10 cellular contexts compared by ENCODE assay signal in the genomic region with DNA sequence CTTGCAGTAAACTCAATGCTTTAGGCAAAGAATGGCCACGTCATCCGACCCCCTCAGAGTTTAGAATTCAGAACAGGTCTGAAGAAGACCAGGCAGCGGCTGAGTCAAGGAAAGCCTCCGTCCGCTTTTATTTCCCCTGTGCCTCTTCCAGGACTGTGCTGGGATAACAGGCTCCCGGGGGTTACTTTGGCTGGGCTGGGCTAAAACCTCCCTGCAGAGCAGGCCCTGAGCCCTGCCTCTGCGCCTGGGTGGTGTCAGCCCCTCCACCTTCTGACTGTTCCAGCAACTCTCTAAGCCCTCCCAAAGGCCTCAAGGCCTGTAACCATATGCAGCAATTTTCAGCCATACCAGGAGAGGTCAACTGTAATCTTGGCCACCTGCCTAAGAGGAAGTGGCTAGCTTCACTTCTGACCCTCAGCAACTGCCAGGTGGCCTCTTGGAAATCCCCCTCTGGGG.
DNase-seq lines count a peak whose midpoint lies in the region; ATAC-seq and TF ChIP-seq lines count a peak whose summit lies in the region.
"Had no signal": no experiment of that assay in that cellular context is flagged by ENCODE, and none has a peak within 500 bp of the region (broad histone marks: within the 10 kb centered on the region; RNA-seq: fewer than 3 reads in every experiment).

No MANE protein-coding gene starts in this region.

- H3K36me3 Mint-ChIP-seq in type B pancreatic cell = no peaks in the 10 kb centered on the region

- H3K27me3 Mint-ChIP-seq in type B pancreatic cell = no peaks in the 10 kb centered on the region

- TF ChIP-seq CTCF in choroid plexus epithelial cell (conservative IDR thresholded peaks at IDR 0.05; ENCODE audit: low read depth, low read length) = no peak
- TF ChIP-seq CTCF in type B pancreatic cell (conservative IDR thresholded peaks at IDR 0.05) = no peak

- DNase-seq in SKM-1 treated with dmso at 0.1 percent for 144 hours (lab: John Stamatoyannopoulos, UW; ENCODE audit: unreplicated experiment) (peak; percentile 13), SKM-1 (lab: John Stamatoyannopoulos, UW; ENCODE audit: unreplicated experiment) (no peak), choroid plexus epithelial cell (ENCODE audit: low read depth) (peak; percentile 93), smooth muscle cell of the brain vasculature (ENCODE audit: low read depth, low spot score) (peak; percentile 45), type B pancreatic cell (ENCODE audit: extremely low spot score, unreplicated experiment) (no peak), NCI-H345 treated with DMSO at 0.1 percent for 48 hours (lab: John Stamatoyannopoulos, UW; ENCODE audit: unreplicated experiment) (no peak), hippocampal formation (lab: John Stamatoyannopoulos, UW) (no peak)
- DNase-seq: nephron progenitor cell had no signal

- peaks cover 9% of the 10 kb centered on the region for H3K4me1 Mint-ChIP-seq in type B pancreatic cell (ENCODE audit: unreplicated experiment)
- H3K4me1 Mint-ChIP-seq: activated T-helper 17 cell treated with anti-CD3 and anti-CD28 coated beads, Interleukin-2, amount 50 U/mL, for 72 hours; nephron progenitor cell had no signal

- H3K27ac Mint-ChIP-seq in type B pancreatic cell = no peak overlapping the region
- H3K27ac Mint-ChIP-seq: activated T-helper 17 cell treated with anti-CD3 and anti-CD28 coated beads, Interleukin-2, amount 50 U/mL, for 72 hours; nephron progenitor cell had no signal

- H3K4me3 Mint-ChIP-seq in type B pancreatic cell = no peak overlapping the region
- H3K4me3 Mint-ChIP-seq: activated T-helper 17 cell treated with anti-CD3 and anti-CD28 coated beads, Interleukin-2, amount 50 U/mL, for 72 hours; nephron progenitor cell had no signal

- ATAC-seq in HG03521 (IDR thresholded peaks at IDR 0.05; ENCODE audit: unreplicated experiment) = peak; percentile 35
- ATAC-seq: activated T-helper 17 cell treated with anti-CD3 and anti-CD28 coated beads, Interleukin-2, amount 50 U/mL, for 72 hours had no signal

- H3K9me3 Mint-ChIP-seq in type B pancreatic cell = no peaks in the 10 kb centered on the region
- H3K9me3 Mint-ChIP-seq: activated T-helper 17 cell treated with anti-CD3 and anti-CD28 coated beads, Interleukin-2, amount 50 U/mL, for 72 hours had no signal

- H3K4me3 ChIP-seq in choroid plexus epithelial cell (ENCODE audit: low read depth, low read length) = no peak overlapping the region

Comparison
In these comparisons a context has a peak if more than half of its experiments do, and no peak if none do; other contexts are left out.
1. DNase-seq: peak in SKM-1 treated with dmso at 0.1 percent for 144 hours (single experiment), choroid plexus epithelial cell (single experiment) and smooth muscle cell of the brain vasculature (single experiment); none in SKM-1 (single experiment), type B pancreatic cell (single experiment), NCI-H345 treated with DMSO at 0.1 percent for 48 hours (single experiment) and hippocampal formation (0 of 2).